In genomic region chr14:68627868-68628604, GRCh38 we compare ENCODE assay signal across 8 cellular contexts.
A peak's percentile ranks its signal among the peaks of the same experiment; 100 is the strongest.
DNase-seq lines count a peak whose midpoint lies in the region; ATAC-seq and TF ChIP-seq lines count a peak whose summit lies in the region.

No MANE protein-coding gene starts in this region.

- intact Hi-C loops in left ventricle myocardium superior (cut with micrococcal nuclease), result no loop called here
- intact Hi-C loops in prostate gland (cut with DNase I), result no loop called here
- intact Hi-C loops in uterus (cut with DNase I; ENCODE audit: low total_unique reads), result no loop called here

- DNase-seq in NCI-H526 treated with DMSO at 0.1 percent for 48 hours (lab: John Stamatoyannopoulos, UW) (peak; percentile 89), left ventricle myocardium superior (peak; percentile 83), prostate gland (ENCODE audit: low spot score) (peak; percentile 74), uterus (no peak), NCI-H1417 treated with DMSO at 0.1 percent for 48 hours (lab: John Stamatoyannopoulos, UW) (no peak)
- peak; percentile 23 for DNase-seq in activated effector memory CD4-positive, alpha-beta T cell treated with Interleukin-2 at 50 U/mL for 16 hours

- H3K4me1 ChIP-seq in prostate gland (replicated peaks) (peaks cover 5% of the 10 kb centered on the region), uterus (peaks cover 0 to under 1% of the 10 kb centered on the region in 2 donors)

- no peaks in the 10 kb centered on the region for H3K27me3 ChIP-seq in prostate gland (replicated peaks; ENCODE audit: insufficient read depth)
- H3K27me3 ChIP-seq in uterus, result no peaks in the 10 kb centered on the region

- H3K4me3 ChIP-seq in prostate gland, result peak overlapping the region; percentile 0 to 31
- H3K4me3 ChIP-seq in uterus, result no peak overlapping the region

- ATAC-seq in left ventricle myocardium superior (peak; percentile 29), GM18519 (IDR thresholded peaks at IDR 0.05; ENCODE audit: low FRiP score, unreplicated experiment) (no peak), HG03280 (IDR thresholded peaks at IDR 0.05; ENCODE audit: unreplicated experiment) (no peak)

- 40% methylated on average over 37 of the region's 37 CpGs for WGBS in prostate gland

- H3K36me3 ChIP-seq in prostate gland, result no peaks in the 10 kb centered on the region
- no peaks in the 10 kb centered on the region for H3K36me3 ChIP-seq in uterus

- TF ChIP-seq CTCF in prostate gland (IDR thresholded peaks at IDR 0.05) (no peak), uterus (IDR thresholded peaks at IDR 0.05) (no peak)

- H3K9me3 ChIP-seq in prostate gland, result no peaks in the 10 kb centered on the region
- no peaks in the 10 kb centered on the region for H3K9me3 ChIP-seq in uterus

- H3K27ac ChIP-seq in prostate gland (peak overlapping the region; percentile 86 to 89), uterus (peak overlapping the region; percentile 66 to 86)

- TF ChIP-seq POLR2A in prostate gland (IDR thresholded peaks at IDR 0.05) (no peak), uterus (IDR thresholded peaks at IDR 0.05) (no peak)

Comparison
In these comparisons a context has a peak if more than half of its experiments do, and no peak if none do; other contexts are left out.
1. DNase-seq: peak in NCI-H526 treated with DMSO at 0.1 percent for 48 hours (single experiment), activated effector memory CD4-positive, alpha-beta T cell treated with Interleukin-2 at 50 U/mL for 16 hours (single experiment), left ventricle myocardium superior (single experiment) and prostate gland (single experiment); none in uterus (0 of 2) and NCI-H1417 treated with DMSO at 0.1 percent for 48 hours (single experiment).
2. H3K4me3 ChIP-seq: peak in prostate gland (2 of 2); none in uterus (0 of 2).